In genomic region chr10:88659725-88660592, GRCh38 we compare ENCODE assay signal across 35 cellular contexts. TPM values are rescaled to one million over a fixed set of nuclear protein-coding genes. Genes with fewer than 3 reads are reported as not detected.
DNase-seq lines count a peak whose midpoint lies in the region; ATAC-seq, FAIRE-seq and TF ChIP-seq lines count a peak whose summit lies in the region.
"Had no signal": no experiment of that assay in that cellular context is flagged by ENCODE, and none has a peak within 500 bp of the region (broad histone marks: within the 10 kb centered on the region; RNA-seq: fewer than 3 reads in every experiment).

No MANE protein-coding gene starts in this region.

- H3K4me1 ChIP-seq in ACC112 (ENCODE audit: control insufficient read depth, insufficient read depth, low read length, unreplicated experiment) (peaks cover 21% of the 10 kb centered on the region), left lung (no peaks in the 10 kb centered on the region)
- H3K4me1 ChIP-seq: BE2C, HAP-1, Peyer's patch had no signal

- H3K36me3 Mint-ChIP-seq in activated T-cell treated with anti-CD3 and anti-CD28 coated beads, Interleukin-2, amount 50 U/mL, for 4 hours (ENCODE audit: insufficient read depth) = no peaks in the 10 kb centered on the region
- H3K36me3 Mint-ChIP-seq: activated naive CD8-positive, alpha-beta T cell; stimulated activated naive B cell treated with anti-CD40 and anti-IgM and Interleukin-4, amounts not matched to agents 10 μg/mL and 1 μg/mL and 100 μg/mL, for 72 hours had no signal

- peak; percentile 50 for ATAC-seq in left lung
- ATAC-seq in HG03196 (IDR thresholded peaks at IDR 0.05; ENCODE audit: unreplicated experiment) = no peak
- ATAC-seq in activated T-cell treated with anti-CD3 and anti-CD28 coated beads, Interleukin-2, amount 50 U/mL, for 4 hours = no peak
- no peak for ATAC-seq in HG03097 (IDR thresholded peaks at IDR 0.05; ENCODE audit: low FRiP score, unreplicated experiment)
- ATAC-seq: activated CD4-positive, alpha-beta T cell treated with anti-CD3 and anti-CD28 coated beads for 36 hours; HepG2; left cardiac atrium; stimulated activated naive B cell treated with anti-CD40 and anti-IgM and Interleukin-4, amounts not matched to agents 10 μg/mL and 1 μg/mL and 100 μg/mL, for 72 hours had no signal

- intact Hi-C loops in left lung (cut with DNase I) = no loop called here

- H3K4me3 ChIP-seq in ACC112 (ENCODE audit: low read depth, low read length) = 0 out of 2 replicates have a peak overlapping the region, but pooled peaks have one; percentile 1
- H3K4me3 ChIP-seq in cardiac fibroblast (replicated peaks in 1 of 2; ENCODE audit: low read depth in 2 of 2, low read length in 2 of 2) = no peak overlapping the region
- no peak overlapping the region for H3K4me3 ChIP-seq in left lung
- H3K4me3 ChIP-seq: HAP-1, Peyer's patch had no signal

- H3K27ac ChIP-seq in ACC112 (ENCODE audit: low read depth, low read length) = peak overlapping the region; percentile 58
- H3K27ac ChIP-seq in left lung = no peak overlapping the region
- H3K27ac ChIP-seq: Peyer's patch had no signal

- DNase-seq in H54 (ENCODE audit: insufficient read length, low spot score) (no peak), cardiac fibroblast (ENCODE audit: low read depth in 2 of 2) (peak; percentile 12 to 34), left lung (no peak), A172 (ENCODE audit: low spot score) (no peak)
- no peak for DNase-seq in activated T-cell treated with anti-CD3 and anti-CD28 coated beads, Interleukin-2, amount 50 U/mL, for 4 hours
- DNase-seq: 8988T; activated CD4-positive, alpha-beta T cell treated with anti-CD3 and anti-CD28 coated beads for 36 hours; aorta; BE2C; cortex of kidney; DMS 273 treated with DMSO at 0.1 percent for 48 hours; endodermal cell; Kasumi-1; left cardiac atrium; mammary epithelial cell; NCI-H1417 treated with DMSO at 0.1 percent for 48 hours; NCI-H2081; NCI-H2227 treated with DMSO at 0.1 percent for 48 hours; Peyer's patch; SHP77; stimulated activated naive B cell treated with anti-CD40 and anti-IgM and Interleukin-4, amounts not matched to agents 10 μg/mL and 1 μg/mL and 100 μg/mL, for 72 hours had no signal

- H3K27me3 ChIP-seq in ACC112 (ENCODE audit: insufficient read depth, low read length) (no peaks in the 10 kb centered on the region), left lung (no peaks in the 10 kb centered on the region)
- H3K27me3 ChIP-seq: BE2C, Peyer's patch had no signal

- no peaks in the 10 kb centered on the region for H3K9me3 Mint-ChIP-seq in activated T-cell treated with anti-CD3 and anti-CD28 coated beads, Interleukin-2, amount 50 U/mL, for 4 hours
- H3K9me3 Mint-ChIP-seq: nephron; T-helper 2 cell treated with Interferon-gamma antibody and Interleukin-4, amounts not matched to agents 5 μg/mL and 100 μg/mL, for 36 hours had no signal

- no peak for TF ChIP-seq POLR2A in H54 (IDR thresholded peaks at IDR 0.05; ENCODE audit: low read depth, low read length)

- peak overlapping the region; percentile 94 for H2AFZ ChIP-seq in ACC112 (ENCODE audit: low read length, unreplicated experiment)

- no peaks in the 10 kb centered on the region for H3K79me2 ChIP-seq in ACC112 (ENCODE audit: control insufficient read depth, insufficient read depth, low read length, unreplicated experiment)

- H3K36me3 ChIP-seq in ACC112 (ENCODE audit: insufficient read depth, low read length) = no peaks in the 10 kb centered on the region
- H3K36me3 ChIP-seq in left lung = no peaks in the 10 kb centered on the region
- H3K36me3 ChIP-seq: BE2C, HAP-1, Peyer's patch had no signal

- no peak overlapping the region for H3K4me3 Mint-ChIP-seq in activated T-cell treated with anti-CD3 and anti-CD28 coated beads, Interleukin-2, amount 50 U/mL, for 4 hours
- H3K4me3 Mint-ChIP-seq: activated CD4-positive, alpha-beta T cell treated with anti-CD3 and anti-CD28 coated beads for 36 hours; activated naive CD8-positive, alpha-beta T cell; endodermal cell; nephron; stimulated activated naive B cell treated with anti-CD40 and anti-IgM and Interleukin-4, amounts not matched to agents 10 μg/mL and 1 μg/mL and 100 μg/mL, for 72 hours; T-helper 2 cell treated with Interferon-gamma antibody and Interleukin-4, amounts not matched to agents 5 μg/mL and 100 μg/mL, for 36 hours had no signal

- no peaks in the 10 kb centered on the region for H3K9me3 ChIP-seq in left lung
- H3K9me3 ChIP-seq: BE2C, HAP-1, Peyer's patch had no signal

- no peaks in the 10 kb centered on the region for H3K4me1 Mint-ChIP-seq in activated T-cell treated with anti-CD3 and anti-CD28 coated beads, Interleukin-2, amount 50 U/mL, for 4 hours (ENCODE audit: low read depth)
- H3K4me1 Mint-ChIP-seq: activated CD4-positive, alpha-beta T cell treated with anti-CD3 and anti-CD28 coated beads for 36 hours; nephron; stimulated activated naive B cell treated with anti-CD40 and anti-IgM and Interleukin-4, amounts not matched to agents 10 μg/mL and 1 μg/mL and 100 μg/mL, for 72 hours had no signal

- peaks cover 2% of the 10 kb centered on the region for H3K27me3 Mint-ChIP-seq in activated T-cell treated with anti-CD3 and anti-CD28 coated beads, Interleukin-2, amount 50 U/mL, for 4 hours (ENCODE audit: low read depth)
- H3K27me3 Mint-ChIP-seq: stimulated activated naive B cell treated with anti-CD40 and anti-IgM and Interleukin-4, amounts not matched to agents 10 μg/mL and 1 μg/mL and 100 μg/mL, for 72 hours had no signal

- FAIRE-seq in H54 (lab: Jason Lieb, UNC) = peak; percentile 53
- FAIRE-seq: HepG2 had no signal

- TF ChIP-seq CTCF in cardiac fibroblast (IDR thresholded peaks at IDR 0.05; ENCODE audit: low read depth, low read length) (no peak), left lung (IDR thresholded peaks at IDR 0.05) (no peak)

RNA-seq across cellular contexts. Expression of gene LIPF, which starts 4.3 kb away (rescaled TPM):
- not detected for total RNA-seq in left lung
- not detected for total RNA-seq in activated T-cell treated with anti-CD3 and anti-CD28 coated beads, Interleukin-2, amount 50 U/mL, for 4 hours
- not detected in 2 replicates for total RNA-seq in A172 (2014; rRNA removed; shearing (Covaris generic))
- total RNA-seq: activated CD4-positive, alpha-beta T cell treated with anti-CD3 and anti-CD28 coated beads for 36 hours; aorta; cardiac septum; endodermal cell; G401; HepG2; left cardiac atrium; mammary epithelial cell; omental fat pad; Peyer's patch; skeletal muscle tissue; ureter had no signal

RNA-seq across cellular contexts. Expression of gene LIPK, which starts 46.1 kb away (rescaled TPM):
- not detected for total RNA-seq in left lung
- total RNA-seq in activated T-cell treated with anti-CD3 and anti-CD28 coated beads, Interleukin-2, amount 50 U/mL, for 4 hours = not detected
- not detected in 2 replicates for total RNA-seq in A172 (2014; rRNA removed; shearing (Covaris generic))
- total RNA-seq: activated CD4-positive, alpha-beta T cell treated with anti-CD3 and anti-CD28 coated beads for 36 hours; aorta; cardiac septum; endodermal cell; G401; HepG2; left cardiac atrium; mammary epithelial cell; omental fat pad; Peyer's patch; skeletal muscle tissue; temporal lobe; ureter had no signal

Comparison
In these comparisons a context has a peak if more than half of its experiments do, and no peak if none do; other contexts are left out.
1. DNase-seq: peak in cardiac fibroblast (2 of 2); none in H54 (single experiment), left lung (0 of 2), activated T-cell treated with anti-CD3 and anti-CD28 coated beads, Interleukin-2, amount 50 U/mL, for 4 hours (single experiment) and A172 (single experiment).